In the genomic region with DNA sequence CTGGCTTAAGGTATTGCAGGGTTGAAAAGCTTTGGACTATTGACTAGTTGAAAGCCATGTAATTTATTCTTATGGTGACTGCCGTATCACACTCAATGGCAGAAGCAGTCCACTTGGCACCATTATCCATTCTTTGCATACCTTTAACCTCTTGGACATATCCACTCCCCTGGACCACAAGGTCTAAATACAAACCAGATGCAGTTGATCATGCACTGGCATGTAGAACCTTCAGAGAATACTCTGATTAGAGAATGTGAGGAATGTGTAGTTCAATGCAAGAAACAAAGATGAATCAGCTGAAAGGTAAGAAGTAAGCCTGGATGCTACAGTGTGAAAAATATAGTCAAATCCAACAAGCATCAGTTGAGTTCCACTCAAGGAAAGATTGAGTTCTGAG, we compare ENCODE assay signal across 15 cellular contexts.
DNase-seq lines count a peak whose midpoint lies in the region; ATAC-seq and TF ChIP-seq lines count a peak whose summit lies in the region.
"Had no signal": no experiment of that assay in that cellular context is flagged by ENCODE, and none has a peak within 500 bp of the region (broad histone marks: within the 10 kb centered on the region; RNA-seq: fewer than 3 reads in every experiment).

No MANE protein-coding gene starts in this region.

- CTCF ChIA-PET in MCF 10A (lab: Yijun Ruan, JAX): interaction anchor here (0.7 to 1.6 kb wide), 4 partner anchors 27 to 277 kb away, joined by 3 to 9 read pairs (median 4); partner anchors contain the start of gene MFAP1

- TF ChIP-seq POLR2A in body of pancreas (IDR thresholded peaks at IDR 0.05): no peak

- peaks cover 4% of the 10 kb centered on the region for H3K4me1 ChIP-seq in body of pancreas
- H3K4me1 ChIP-seq: Peyer's patch had no signal

- no peak for TF ChIP-seq CTCF in MCF 10A (IDR thresholded peaks at IDR 0.05; ENCODE audit: unreplicated experiment)
- TF ChIP-seq CTCF in kidney epithelial cell (IDR thresholded peaks at IDR 0.05; ENCODE audit: insufficient read depth, low read length, poor library complexity, severe bottlenecking): no peak
- no peak for TF ChIP-seq CTCF in body of pancreas (IDR thresholded peaks at IDR 0.05)

- intact Hi-C loops in MCF 10A (cut with micrococcal nuclease): loop anchor here (1.0 kb wide), 1 partner anchor 28 kb away; no protein-coding TSS in a partner anchor
- intact Hi-C loops in body of pancreas (cut with DNase I): no loop called here

- DNase-seq in AG08395 (ENCODE audit: low spot score) (peak; percentile 68), MCF 10A (ENCODE audit: unreplicated experiment) (peak; percentile 11), kidney epithelial cell (ENCODE audit: low read depth) (peak; percentile 78), T1000 (lab: John Stamatoyannopoulos, UW) (no peak), body of pancreas (no peak), NCI-H82 treated with DMSO at 0.1 percent for 48 hours (lab: John Stamatoyannopoulos, UW; ENCODE audit: unreplicated experiment) (no peak)
- DNase-seq: activated B cell treated with CpG ODN at 0.5 μM for 24 hours, cortex of kidney, NCI-H2171, Peyer's patch, transverse colon had no signal

- H3K27me3 ChIP-seq in kidney epithelial cell (ENCODE audit: control insufficient read depth, insufficient read depth, low read length): no peaks in the 10 kb centered on the region
- no peaks in the 10 kb centered on the region for H3K27me3 ChIP-seq in body of pancreas
- H3K27me3 ChIP-seq: Peyer's patch, transverse colon had no signal

- H3K27ac Mint-ChIP-seq in MCF 10A (ENCODE audit: low read depth, unreplicated experiment): peak overlapping the region; percentile 43
- H3K27ac Mint-ChIP-seq: activated B cell treated with CpG ODN at 0.5 μM for 24 hours; activated T-helper 2 cell treated with anti-CD3 and anti-CD28 coated beads, Interferon-gamma antibody, Interleukin-2, Interleukin-4, amounts not matched to agents 10 μg/mL and 5 μg/mL and 100 μg/mL, durations not matched to agents 14 hours and 24 hours and 36 hours had no signal

- no peak overlapping the region for H3K27ac ChIP-seq in body of pancreas
- H3K27ac ChIP-seq: Peyer's patch, transverse colon had no signal

- no peaks in the 10 kb centered on the region for H3K9me3 Mint-ChIP-seq in MCF 10A (ENCODE audit: unreplicated experiment)
- H3K9me3 Mint-ChIP-seq: activated B cell treated with CpG ODN at 0.5 μM for 24 hours; activated T-helper 2 cell treated with anti-CD3 and anti-CD28 coated beads, Interferon-gamma antibody, Interleukin-2, Interleukin-4, amounts not matched to agents 10 μg/mL and 5 μg/mL and 100 μg/mL, durations not matched to agents 14 hours and 24 hours and 36 hours had no signal

- BruUV-seq in MCF 10A (replicated peaks; lab: Mats Ljungman, UMichigan): no TSS peak

- peak; percentile 71 for TF ChIP-seq EP300 in Ishikawa (IDR thresholded peaks at IDR 0.05; ENCODE audit: borderline replicate concordance)

- peaks cover 27% of the 10 kb centered on the region for H3K4me1 Mint-ChIP-seq in MCF 10A (ENCODE audit: insufficient read depth, unreplicated experiment)
- H3K4me1 Mint-ChIP-seq: activated B cell treated with CpG ODN at 0.5 μM for 24 hours had no signal

- H3K36me3 ChIP-seq in kidney epithelial cell (ENCODE audit: control insufficient read depth, insufficient read depth, low read length): no peaks in the 10 kb centered on the region
- no peaks in the 10 kb centered on the region for H3K36me3 ChIP-seq in body of pancreas (replicated peaks in 1 of 2; ENCODE audit: insufficient read depth in 1 of 2, low read depth in 2 of 2)
- H3K36me3 ChIP-seq: HAP-1, Peyer's patch, transverse colon had no signal

- H3K27me3 Mint-ChIP-seq in MCF 10A (ENCODE audit: insufficient read depth, unreplicated experiment): no peaks in the 10 kb centered on the region

- no peak for TF ChIP-seq RAD21 in Ishikawa (IDR thresholded peaks at IDR 0.05; ENCODE audit: low read depth)

- H3K4me3 Mint-ChIP-seq in MCF 10A (ENCODE audit: unreplicated experiment): no peak overlapping the region
- H3K4me3 Mint-ChIP-seq: activated B cell treated with CpG ODN at 0.5 μM for 24 hours had no signal

- POLR2A ChIA-PET in MCF 10A (lab: Yijun Ruan, JAX): interaction anchor here (0.6 to 3.9 kb wide), 12 partner anchors 10 to 1931 kb away, joined by 3 to 17 read pairs (median 4); partner anchors contain the start of gene GOLM2

- no peak for ATAC-seq in HG02642 (IDR thresholded peaks at IDR 0.05; ENCODE audit: poor library complexity, unreplicated experiment)
- ATAC-seq in body of pancreas: no peak

- H3K4me3 ChIP-seq in kidney epithelial cell (ENCODE audit: low read depth, low read length) (no peak overlapping the region), body of pancreas (no peak overlapping the region)
- H3K4me3 ChIP-seq: HAP-1, Peyer's patch, transverse colon had no signal

- WGBS in body of pancreas, 2 donors: 71 to 81% methylated on average over 1 of the region's 1 CpG

- no peaks in the 10 kb centered on the region for H3K36me3 Mint-ChIP-seq in MCF 10A (ENCODE audit: insufficient read depth, unreplicated experiment)

- no peaks in the 10 kb centered on the region for H3K9me3 ChIP-seq in body of pancreas
- H3K9me3 ChIP-seq: HAP-1, Peyer's patch, transverse colon had no signal

TF ChIP-seq in Ishikawa, 13 proteins besides CTCF, POLR2A, EP300 and RAD21:
- no peak for TF ChIP-seq TAF1 (IDR thresholded peaks at IDR 0.05; ENCODE audit: low read depth)
- TF ChIP-seq EGR1 (IDR thresholded peaks at IDR 0.05): no peak
- no peak for TF ChIP-seq CEBPB (IDR thresholded peaks at IDR 0.05)
- TF ChIP-seq TEAD4 (IDR thresholded peaks at IDR 0.05): peak; percentile 88
- 0 out of 2 replicates have a peak, but pooled peaks have one; percentile 17 for TF ChIP-seq YY1 (IDR thresholded peaks at IDR 0.05; ENCODE audit: low read depth)
- TF ChIP-seq, protein P1, sequence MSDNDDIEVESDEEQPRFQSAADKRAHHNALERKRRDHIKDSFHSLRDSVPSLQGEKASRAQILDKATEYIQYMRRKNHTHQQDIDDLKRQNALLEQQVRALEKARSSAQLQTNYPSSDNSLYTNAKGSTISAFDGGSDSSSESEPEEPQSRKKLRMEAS (IDR thresholded peaks at IDR 0.05): no peak
- TF ChIP-seq TCF12 (IDR thresholded peaks at IDR 0.05; ENCODE audit: low read depth): peak; percentile 68
- TF ChIP-seq NFIC (IDR thresholded peaks at IDR 0.05): peak; percentile 77
- TF ChIP-seq FOXM1 (IDR thresholded peaks at IDR 0.05; ENCODE audit: borderline replicate concordance, low read depth): peak; percentile 58; the same call in 1 of the 2 replicates
- TF ChIP-seq ZBTB7A (IDR thresholded peaks at IDR 0.05; ENCODE audit: low read depth): no peak
- no peak for TF ChIP-seq CREB1 (IDR thresholded peaks at IDR 0.05; ENCODE audit: low read depth)
- TF ChIP-seq, protein P2, sequence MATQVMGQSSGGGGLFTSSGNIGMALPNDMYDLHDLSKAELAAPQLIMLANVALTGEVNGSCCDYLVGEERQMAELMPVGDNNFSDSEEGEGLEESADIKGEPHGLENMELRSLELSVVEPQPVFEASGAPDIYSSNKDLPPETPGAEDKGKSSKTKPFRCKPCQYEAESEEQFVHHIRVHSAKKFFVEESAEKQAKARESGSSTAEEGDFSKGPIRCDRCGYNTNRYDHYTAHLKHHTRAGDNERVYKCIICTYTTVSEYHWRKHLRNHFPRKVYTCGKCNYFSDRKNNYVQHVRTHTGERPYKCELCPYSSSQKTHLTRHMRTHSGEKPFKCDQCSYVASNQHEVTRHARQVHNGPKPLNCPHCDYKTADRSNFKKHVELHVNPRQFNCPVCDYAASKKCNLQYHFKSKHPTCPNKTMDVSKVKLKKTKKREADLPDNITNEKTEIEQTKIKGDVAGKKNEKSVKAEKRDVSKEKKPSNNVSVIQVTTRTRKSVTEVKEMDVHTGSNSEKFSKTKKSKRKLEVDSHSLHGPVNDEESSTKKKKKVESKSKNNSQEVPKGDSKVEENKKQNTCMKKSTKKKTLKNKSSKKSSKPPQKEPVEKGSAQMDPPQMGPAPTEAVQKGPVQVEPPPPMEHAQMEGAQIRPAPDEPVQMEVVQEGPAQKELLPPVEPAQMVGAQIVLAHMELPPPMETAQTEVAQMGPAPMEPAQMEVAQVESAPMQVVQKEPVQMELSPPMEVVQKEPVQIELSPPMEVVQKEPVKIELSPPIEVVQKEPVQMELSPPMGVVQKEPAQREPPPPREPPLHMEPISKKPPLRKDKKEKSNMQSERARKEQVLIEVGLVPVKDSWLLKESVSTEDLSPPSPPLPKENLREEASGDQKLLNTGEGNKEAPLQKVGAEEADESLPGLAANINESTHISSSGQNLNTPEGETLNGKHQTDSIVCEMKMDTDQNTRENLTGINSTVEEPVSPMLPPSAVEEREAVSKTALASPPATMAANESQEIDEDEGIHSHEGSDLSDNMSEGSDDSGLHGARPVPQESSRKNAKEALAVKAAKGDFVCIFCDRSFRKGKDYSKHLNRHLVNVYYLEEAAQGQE (IDR thresholded peaks at IDR 0.05; ENCODE audit: low read depth): no peak
- TF ChIP-seq, protein P3, sequence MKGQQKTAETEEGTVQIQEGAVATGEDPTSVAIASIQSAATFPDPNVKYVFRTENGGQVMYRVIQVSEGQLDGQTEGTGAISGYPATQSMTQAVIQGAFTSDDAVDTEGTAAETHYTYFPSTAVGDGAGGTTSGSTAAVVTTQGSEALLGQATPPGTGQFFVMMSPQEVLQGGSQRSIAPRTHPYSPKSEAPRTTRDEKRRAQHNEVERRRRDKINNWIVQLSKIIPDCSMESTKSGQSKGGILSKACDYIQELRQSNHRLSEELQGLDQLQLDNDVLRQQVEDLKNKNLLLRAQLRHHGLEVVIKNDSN (IDR thresholded peaks at IDR 0.05): no peak

Comparison
In these comparisons a context has a peak if more than half of its experiments do, and no peak if none do; other contexts are left out.
1. DNase-seq: peak in AG08395 (single experiment), MCF 10A (single experiment) and kidney epithelial cell (single experiment); none in T1000 (single experiment), body of pancreas (0 of 4) and NCI-H82 treated with DMSO at 0.1 percent for 48 hours (single experiment).